32 cellular contexts compared by ENCODE assay signal in the genomic region with DNA sequence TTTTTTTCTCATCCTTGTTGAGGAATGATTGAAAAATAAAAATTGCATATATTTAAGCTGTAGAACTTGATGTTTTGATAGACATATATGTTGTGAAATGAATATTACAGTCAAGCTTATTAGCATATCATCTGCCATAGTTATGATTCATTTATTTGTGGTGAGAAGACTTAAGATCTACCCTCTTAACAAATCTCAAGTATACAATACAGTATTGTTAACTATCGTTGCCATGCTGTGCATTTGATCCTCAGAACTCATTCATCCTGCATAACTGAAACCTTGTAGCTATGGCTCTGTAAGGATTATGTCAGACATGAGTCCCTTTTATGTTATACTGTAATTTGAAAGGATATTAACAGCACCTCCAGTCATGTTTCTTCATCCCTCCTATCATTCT.
"Had no signal": no experiment of that assay in that cellular context is flagged by ENCODE, and none has a peak within 500 bp of the region (broad histone marks: within the 10 kb centered on the region; RNA-seq: fewer than 3 reads in every experiment).

No MANE protein-coding gene starts in this region.

- H3K4me3 ChIP-seq: cardiac muscle cell, Peyer's patch had no signal

- H3K36me3 ChIP-seq: cardiac muscle cell, Peyer's patch had no signal

- H3K4me2 ChIP-seq: KMS-11 had no signal

- H3K27me3 Mint-ChIP-seq: activated B cell treated with CpG ODN at 0.5 μM for 24 hours; activated CD4-positive, alpha-beta memory T cell treated with anti-CD3 and anti-CD28 coated beads, Interleukin-2, amount 10 ng/mL, durations not matched to agents 7 days and 5 days; activated naive CD8-positive, alpha-beta T cell treated with anti-CD3 and anti-CD28 coated beads for 36 hours; activated T-helper 17 cell treated with anti-CD3 and anti-CD28 coated beads, Interleukin-2, amount 50 U/mL, for 72 hours; brain; central memory CD8-positive, alpha-beta T cell had no signal

- H3K27ac ChIP-seq: cardiac muscle cell, KMS-11, Peyer's patch, VCaP had no signal

- H3K9ac ChIP-seq: KMS-11 had no signal

- ATAC-seq: activated T-cell treated with anti-CD3 and anti-CD28 coated beads, Interleukin-2, amount 50 U/mL, for 72 hours; activated T-helper 17 cell treated with anti-CD3 and anti-CD28 coated beads, Interleukin-2, amount 50 U/mL, for 72 hours; PC-3; SK-N-SH treated with all-trans-retinoic acid at 6 μM for 48 hours had no signal

- H3K36me3 Mint-ChIP-seq: activated naive CD8-positive, alpha-beta T cell treated with anti-CD3 and anti-CD28 coated beads for 36 hours; brain had no signal

- H3K27me3 ChIP-seq: cardiac muscle cell, Peyer's patch had no signal

- H3K4me1 ChIP-seq: Peyer's patch had no signal

- H3K27ac Mint-ChIP-seq: activated B cell treated with CpG ODN at 0.5 μM for 24 hours; activated CD4-positive, alpha-beta memory T cell treated with anti-CD3 and anti-CD28 coated beads, Interleukin-2, amount 10 ng/mL, durations not matched to agents 7 days and 5 days; activated naive CD8-positive, alpha-beta T cell treated with anti-CD3 and anti-CD28 coated beads for 36 hours; activated T-cell treated with anti-CD3 and anti-CD28 coated beads, Interleukin-2, amount 50 U/mL, for 72 hours; activated T-helper 17 cell treated with anti-CD3 and anti-CD28 coated beads, Interleukin-2, amount 50 U/mL, for 72 hours; brain had no signal

- H3K4me1 Mint-ChIP-seq: activated B cell treated with CpG ODN at 0.5 μM for 24 hours; activated CD4-positive, alpha-beta memory T cell treated with anti-CD3 and anti-CD28 coated beads, Interleukin-2, amount 10 ng/mL, durations not matched to agents 7 days and 5 days; activated naive CD8-positive, alpha-beta T cell treated with anti-CD3 and anti-CD28 coated beads for 36 hours; activated T-helper 17 cell treated with anti-CD3 and anti-CD28 coated beads, Interleukin-2, amount 50 U/mL, for 72 hours; brain; central memory CD8-positive, alpha-beta T cell had no signal

- DNase-seq: activated B cell treated with CpG ODN at 0.5 μM for 24 hours; activated CD4-positive, alpha-beta memory T cell treated with anti-CD3 and anti-CD28 coated beads, Interleukin-2, amount 10 ng/mL, durations not matched to agents 7 days and 5 days; activated CD4-positive, alpha-beta T cell treated with anti-CD3 and anti-CD28 coated beads for 4 hours; activated CD4-positive, CD25-positive, alpha-beta regulatory T cell treated with anti-CD3 and anti-CD28 coated beads, Interleukin-2, amount 50 U/mL, for 72 hours; activated effector memory CD4-positive, alpha-beta T cell treated with anti-CD3 and anti-CD28 coated beads, Interleukin-2, amount 50 U/mL, for 16 hours; activated naive CD4-positive, alpha-beta T cell; activated naive CD4-positive, alpha-beta T cell treated with anti-CD3 and anti-CD28 coated beads, Interleukin-2, amount 50 U/mL, for 16 hours; activated naive CD8-positive, alpha-beta T cell treated with anti-CD3 and anti-CD28 coated beads for 36 hours; activated T-cell treated with anti-CD3 and anti-CD28 coated beads, Interleukin-2, amount 50 U/mL, for 1 hour; activated T-cell treated with anti-CD3 and anti-CD28 coated beads, Interleukin-2, amount 50 U/mL, for 72 hours; NCI-H1092 treated with DMSO at 0.1 percent for 48 hours; NCI-H1417; NCI-H146; NCI-H187; NCI-H2029 treated with DMSO at 0.1 percent for 48 hours; NCI-H2107; NCI-H226; NCI-H524 treated with DMSO at 0.1 percent for 48 hours; PC-3; Peyer's patch; RPMI8226; SHP77 treated with DMSO at 0.1 percent for 48 hours; T-helper 1 cell; T-helper 2 cell; T-helper 9 cell had no signal

- H3K4me3 Mint-ChIP-seq: activated B cell treated with CpG ODN at 0.5 μM for 24 hours; activated CD4-positive, alpha-beta memory T cell treated with anti-CD3 and anti-CD28 coated beads, Interleukin-2, amount 10 ng/mL, durations not matched to agents 7 days and 5 days; activated naive CD8-positive, alpha-beta T cell treated with anti-CD3 and anti-CD28 coated beads for 36 hours; activated T-cell treated with anti-CD3 and anti-CD28 coated beads, Interleukin-2, amount 50 U/mL, for 72 hours; activated T-helper 17 cell treated with anti-CD3 and anti-CD28 coated beads, Interleukin-2, amount 50 U/mL, for 72 hours; brain; central memory CD8-positive, alpha-beta T cell had no signal

- H3K9me3 ChIP-seq: Peyer's patch had no signal
